In genomic region chr2:132267372-132267771, GRCh38 we compare ENCODE assay signal across 14 cellular contexts.
DNase-seq lines count a peak whose midpoint lies in the region; ATAC-seq and TF ChIP-seq lines count a peak whose summit lies in the region.
"Had no signal": no experiment of that assay in that cellular context is flagged by ENCODE, and none has a peak within 500 bp of the region (broad histone marks: within the 10 kb centered on the region; RNA-seq: fewer than 3 reads in every experiment).

No MANE protein-coding gene starts in this region.

- no peak for TF ChIP-seq CTCF in tibial artery (IDR thresholded peaks at IDR 0.05)

- H3K27me3 ChIP-seq in mucosa of stomach (ENCODE audit: control insufficient read depth, insufficient read depth, low read length) (peaks cover 5% of the 10 kb centered on the region), tibial artery (peaks cover 0 to 24% of the 10 kb centered on the region in 2 donors)

- CTCF ChIA-PET in activated naive CD4-positive, alpha-beta T cell treated with anti-CD3 and anti-CD28 coated beads, Interleukin-2, amount 10 ng/mL, durations not matched to agents 7 days and 5 days (lab: Charles Lee), result interaction anchor here (1.0 kb wide), 2 partner anchors 81 to 1577 kb away, joined by 3 to 4 read pairs; no protein-coding TSS in a partner anchor
- CTCF ChIA-PET in activated naive CD4-positive, alpha-beta T cell treated with anti-CD3 and anti-CD28 coated beads for 36 hours (lab: Charles Lee), result no interaction called here

- ATAC-seq in GM18502 (IDR thresholded peaks at IDR 0.05; ENCODE audit: poor library complexity, unreplicated experiment), result no peak

- H3K9me3 Mint-ChIP-seq in activated naive CD4-positive, alpha-beta T cell treated with anti-CD3 and anti-CD28 coated beads, Interleukin-2, amount 10 ng/mL, durations not matched to agents 7 days and 5 days, result no peaks in the 10 kb centered on the region
- no peaks in the 10 kb centered on the region for H3K9me3 Mint-ChIP-seq in activated naive CD4-positive, alpha-beta T cell treated with anti-CD3 and anti-CD28 coated beads for 36 hours
- H3K9me3 Mint-ChIP-seq: activated T-helper 2 cell treated with anti-CD3 and anti-CD28 coated beads, Interferon-gamma antibody, Interleukin-2, Interleukin-4, amounts not matched to agents 10 μg/mL and 5 μg/mL and 100 μg/mL, durations not matched to agents 14 hours and 24 hours and 36 hours had no signal

- H3K4me3 Mint-ChIP-seq in activated naive CD4-positive, alpha-beta T cell treated with anti-CD3 and anti-CD28 coated beads, Interleukin-2, amount 10 ng/mL, durations not matched to agents 7 days and 5 days, result no peak overlapping the region
- no peak overlapping the region for H3K4me3 Mint-ChIP-seq in activated naive CD4-positive, alpha-beta T cell treated with anti-CD3 and anti-CD28 coated beads for 36 hours

- peaks cover 9% of the 10 kb centered on the region for H3K4me1 Mint-ChIP-seq in activated naive CD4-positive, alpha-beta T cell treated with anti-CD3 and anti-CD28 coated beads, Interleukin-2, amount 10 ng/mL, durations not matched to agents 7 days and 5 days
- H3K4me1 Mint-ChIP-seq in activated naive CD4-positive, alpha-beta T cell treated with anti-CD3 and anti-CD28 coated beads for 36 hours (ENCODE audit: low read depth), result peaks cover 3% of the 10 kb centered on the region

- DNase-seq in activated naive CD4-positive, alpha-beta T cell treated with anti-CD3 and anti-CD28 coated beads, Interleukin-2, amount 10 ng/mL, durations not matched to agents 7 days and 5 days, result peak; percentile 35
- DNase-seq in activated naive CD4-positive, alpha-beta T cell treated with anti-CD3 and anti-CD28 coated beads for 36 hours, result no peak
- DNase-seq in dermis blood vessel endothelial cell (peak; percentile 8), tibial artery (no peak), activated gamma-delta T cell treated with Interleukin-2 at 50 U/mL for 16 hours (no peak), NCI-H1092 treated with DMSO at 0.1 percent for 48 hours (lab: John Stamatoyannopoulos, UW) (no peak)
- DNase-seq: DMS53, NCI-H1417 treated with DMSO at 0.1 percent for 48 hours, NCI-H524 had no signal

- no peak overlapping the region for H3K27ac Mint-ChIP-seq in activated naive CD4-positive, alpha-beta T cell treated with anti-CD3 and anti-CD28 coated beads, Interleukin-2, amount 10 ng/mL, durations not matched to agents 7 days and 5 days
- H3K27ac Mint-ChIP-seq in activated naive CD4-positive, alpha-beta T cell treated with anti-CD3 and anti-CD28 coated beads for 36 hours, result no peak overlapping the region
- H3K27ac Mint-ChIP-seq: activated T-helper 2 cell treated with anti-CD3 and anti-CD28 coated beads, Interferon-gamma antibody, Interleukin-2, Interleukin-4, amounts not matched to agents 10 μg/mL and 5 μg/mL and 100 μg/mL, durations not matched to agents 14 hours and 24 hours and 36 hours had no signal

- H3K36me3 ChIP-seq in mucosa of stomach (ENCODE audit: control insufficient read depth, insufficient read depth, low read length) (no peaks in the 10 kb centered on the region), tibial artery (no peaks in the 10 kb centered on the region)

- H3K4me1 ChIP-seq in mucosa of stomach (ENCODE audit: control insufficient read depth, insufficient read depth, low read length), result peaks cover 10% of the 10 kb centered on the region
- peaks cover 0 to 14% (median 11%) of the 10 kb centered on the region in 4 donors for H3K4me1 ChIP-seq in tibial artery

- H3K4me3 ChIP-seq in mucosa of stomach (ENCODE audit: low read length) (no peak overlapping the region), tibial artery (peak overlapping the region; percentile 21 to 40)
- H3K4me3 ChIP-seq: SK-N-MC had no signal

- intact Hi-C loops in activated naive CD4-positive, alpha-beta T cell treated with anti-CD3 and anti-CD28 coated beads for 36 hours (cut with micrococcal nuclease), result loop anchor here (10.0 kb wide), 1 partner anchor 1113 kb away; no protein-coding TSS in a partner anchor
- intact Hi-C loops in tibial artery (cut with DNase I; ENCODE audit: low total_unique reads), result no loop called here

- H3K9me3 ChIP-seq in mucosa of stomach (ENCODE audit: control insufficient read depth, low read length) (no peaks in the 10 kb centered on the region), tibial artery (no peaks in the 10 kb centered on the region)

- H3K36me3 Mint-ChIP-seq in activated naive CD4-positive, alpha-beta T cell treated with anti-CD3 and anti-CD28 coated beads, Interleukin-2, amount 10 ng/mL, durations not matched to agents 7 days and 5 days, result no peaks in the 10 kb centered on the region
- no peaks in the 10 kb centered on the region for H3K36me3 Mint-ChIP-seq in activated naive CD4-positive, alpha-beta T cell treated with anti-CD3 and anti-CD28 coated beads for 36 hours (ENCODE audit: low read depth)

- no peaks in the 10 kb centered on the region for H3K27me3 Mint-ChIP-seq in activated naive CD4-positive, alpha-beta T cell treated with anti-CD3 and anti-CD28 coated beads, Interleukin-2, amount 10 ng/mL, durations not matched to agents 7 days and 5 days
- peaks cover 9% of the 10 kb centered on the region for H3K27me3 Mint-ChIP-seq in activated naive CD4-positive, alpha-beta T cell treated with anti-CD3 and anti-CD28 coated beads for 36 hours (ENCODE audit: low read depth)

- H3K9ac ChIP-seq in mucosa of stomach (ENCODE audit: low read length), result peak overlapping the region; percentile 11

- H3K27ac ChIP-seq in tibial artery, result no peak overlapping the region
- H3K27ac ChIP-seq: HL-60, SK-N-MC had no signal

Comparison
In these comparisons a context has a peak if more than half of its experiments do, and no peak if none do; other contexts are left out.
1. DNase-seq: peak in activated naive CD4-positive, alpha-beta T cell treated with anti-CD3 and anti-CD28 coated beads, Interleukin-2, amount 10 ng/mL, durations not matched to agents 7 days and 5 days (single experiment) and dermis blood vessel endothelial cell (single experiment); none in activated naive CD4-positive, alpha-beta T cell treated with anti-CD3 and anti-CD28 coated beads for 36 hours (single experiment), tibial artery (0 of 2), activated gamma-delta T cell treated with Interleukin-2 at 50 U/mL for 16 hours (single experiment) and NCI-H1092 treated with DMSO at 0.1 percent for 48 hours (single experiment).